ENCODE assay signal across 15 cellular contexts in the genomic region with DNA sequence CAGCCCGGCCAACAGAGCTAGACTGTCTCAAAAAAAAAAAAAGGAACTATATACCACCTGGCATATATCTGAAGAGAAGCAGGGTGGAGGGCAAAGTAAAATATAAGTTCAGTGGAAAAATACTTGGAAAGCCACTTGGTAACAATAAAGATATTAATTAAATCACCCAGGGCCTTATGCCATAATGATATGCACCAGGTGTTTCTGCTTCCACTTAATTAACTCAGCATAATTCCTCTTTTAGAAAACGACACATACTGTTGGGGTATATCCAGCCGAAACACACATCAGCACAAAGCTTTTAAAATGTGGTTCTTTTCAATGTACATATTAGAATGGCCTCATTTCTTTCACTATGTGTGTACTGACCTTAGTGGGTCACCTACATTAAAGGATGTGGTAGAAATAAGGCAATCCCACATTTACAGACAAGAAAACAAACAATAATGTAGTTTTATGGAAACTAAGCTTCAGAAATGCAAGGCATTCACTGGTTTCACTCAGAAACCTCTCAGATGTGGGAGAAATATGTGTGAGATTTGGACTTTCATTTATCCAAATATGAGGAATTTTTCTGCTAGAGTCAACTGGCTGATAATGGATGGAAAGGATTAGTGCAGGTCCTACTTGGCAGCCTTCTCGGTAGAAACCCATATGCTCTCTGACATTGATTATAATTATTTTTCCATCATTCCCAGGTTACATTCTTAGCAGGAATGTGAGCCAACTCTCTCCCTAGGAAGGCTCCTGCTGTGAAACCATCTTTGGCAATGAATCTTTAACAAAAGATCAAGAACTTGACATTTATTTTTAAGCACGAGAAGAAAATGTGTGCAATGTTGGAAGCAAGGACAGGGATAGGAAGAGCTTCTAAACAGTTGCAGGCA.
DNase-seq lines count a peak whose midpoint lies in the region; ATAC-seq and TF ChIP-seq lines count a peak whose summit lies in the region.
"Had no signal": no experiment of that assay in that cellular context is flagged by ENCODE, and none has a peak within 500 bp of the region (broad histone marks: within the 10 kb centered on the region; RNA-seq: fewer than 3 reads in every experiment).

No MANE protein-coding gene starts in this region.

- peak overlapping the region; percentile 62 for H3K27ac ChIP-seq in angular gyrus (ENCODE audit: low read depth, low read length)

- peaks cover 5% of the 10 kb centered on the region for H3K4me1 Mint-ChIP-seq in glutamatergic neuron (ENCODE audit: low read depth, unreplicated experiment)
- H3K4me1 Mint-ChIP-seq in MCF 10A (ENCODE audit: insufficient read depth, unreplicated experiment): no peaks in the 10 kb centered on the region
- H3K4me1 Mint-ChIP-seq in naive thymus-derived CD8-positive, alpha-beta T cell: no peaks in the 10 kb centered on the region
- H3K4me1 Mint-ChIP-seq: activated CD4-positive, alpha-beta memory T cell treated with anti-CD3 and anti-CD28 coated beads, Interleukin-2, amount 10 ng/mL, durations not matched to agents 7 days and 5 days; stimulated activated naive CD8-positive, alpha-beta T cell treated with anti-CD3 and anti-CD28 coated beads, Interleukin-15, amount 100 ng/mL, for 72 hours had no signal

- ATAC-seq in naive thymus-derived CD8-positive, alpha-beta T cell: no peak
- ATAC-seq: HCT116; stimulated activated naive CD8-positive, alpha-beta T cell treated with anti-CD3 and anti-CD28 coated beads, Interleukin-15, amount 100 ng/mL, for 72 hours had no signal

- H3K27me3 Mint-ChIP-seq in glutamatergic neuron (ENCODE audit: unreplicated experiment) (no peaks in the 10 kb centered on the region), MCF 10A (ENCODE audit: insufficient read depth, unreplicated experiment) (no peaks in the 10 kb centered on the region)
- peaks cover 0 to 7% (median 2%) of the 10 kb centered on the region in 5 donors for H3K27me3 Mint-ChIP-seq in naive thymus-derived CD8-positive, alpha-beta T cell
- H3K27me3 Mint-ChIP-seq: progenitor cell of endocrine pancreas; stimulated activated naive CD8-positive, alpha-beta T cell treated with anti-CD3 and anti-CD28 coated beads, Interleukin-15, amount 100 ng/mL, for 72 hours had no signal

- H3K4me3 Mint-ChIP-seq in glutamatergic neuron (ENCODE audit: unreplicated experiment) (no peak overlapping the region), MCF 10A (ENCODE audit: unreplicated experiment) (no peak overlapping the region)
- no peak overlapping the region for H3K4me3 Mint-ChIP-seq in naive thymus-derived CD8-positive, alpha-beta T cell
- H3K4me3 Mint-ChIP-seq: activated CD4-positive, alpha-beta memory T cell treated with anti-CD3 and anti-CD28 coated beads, Interleukin-2, amount 10 ng/mL, durations not matched to agents 7 days and 5 days; activated T-helper 1 cell treated with anti-CD3 and anti-CD28 coated beads, Interleukin-12 subunit alpha, Interleukin-12 subunit beta, Interleukin-2, Interleukin-4 antibody, amounts not matched to agents 30 ng/mL and 10 ng/mL and 1 ng/mL, durations not matched to agents 14 hours and 24 hours and 36 hours; stimulated activated naive CD8-positive, alpha-beta T cell treated with anti-CD3 and anti-CD28 coated beads, Interleukin-15, amount 100 ng/mL, for 72 hours had no signal

- peak overlapping the region; percentile 65 for H3K27ac Mint-ChIP-seq in glutamatergic neuron (ENCODE audit: unreplicated experiment)
- H3K27ac Mint-ChIP-seq in MCF 10A (ENCODE audit: low read depth, unreplicated experiment): no peak overlapping the region
- H3K27ac Mint-ChIP-seq in naive thymus-derived CD8-positive, alpha-beta T cell: no peak overlapping the region
- H3K27ac Mint-ChIP-seq: activated CD4-positive, alpha-beta memory T cell treated with anti-CD3 and anti-CD28 coated beads, Interleukin-2, amount 10 ng/mL, durations not matched to agents 7 days and 5 days; activated T-helper 1 cell treated with anti-CD3 and anti-CD28 coated beads, Interleukin-12 subunit alpha, Interleukin-12 subunit beta, Interleukin-2, Interleukin-4 antibody, amounts not matched to agents 30 ng/mL and 10 ng/mL and 1 ng/mL, durations not matched to agents 14 hours and 24 hours and 36 hours; progenitor cell of endocrine pancreas; stimulated activated naive CD8-positive, alpha-beta T cell treated with anti-CD3 and anti-CD28 coated beads, Interleukin-15, amount 100 ng/mL, for 72 hours had no signal

- CTCF ChIA-PET in MCF 10A (lab: Yijun Ruan, JAX): interaction anchor here (0.6 kb wide), 1 partner anchor 12 kb away, joined by 3 read pairs; no protein-coding TSS in a partner anchor

- intact Hi-C loops in MCF 10A (cut with micrococcal nuclease): no loop called here

- peaks cover 4% of the 10 kb centered on the region for H3K36me3 Mint-ChIP-seq in glutamatergic neuron (ENCODE audit: unreplicated experiment)
- H3K36me3 Mint-ChIP-seq in MCF 10A (ENCODE audit: insufficient read depth, unreplicated experiment): no peaks in the 10 kb centered on the region
- H3K36me3 Mint-ChIP-seq in naive thymus-derived CD8-positive, alpha-beta T cell: no peaks in the 10 kb centered on the region

- DNase-seq in A172 (ENCODE audit: low spot score) (peak; percentile 31), NCI-H1694 treated with DMSO at 0.1 percent for 48 hours (lab: John Stamatoyannopoulos, UW) (peak; percentile 92), glutamatergic neuron (no peak), MCF 10A (ENCODE audit: unreplicated experiment) (no peak), Ammon's horn (ENCODE audit: low spot score) (no peak)
- no peak for DNase-seq in naive thymus-derived CD8-positive, alpha-beta T cell
- DNase-seq in activated CD4-positive, CD25-positive, alpha-beta regulatory T cell (lab: John Stamatoyannopoulos, UW): no peak
- DNase-seq: activated CD4-positive, alpha-beta memory T cell treated with anti-CD3 and anti-CD28 coated beads, Interleukin-2, amount 10 ng/mL, durations not matched to agents 7 days and 5 days; amniotic stem cell; hypothalamus; stimulated activated naive CD8-positive, alpha-beta T cell treated with anti-CD3 and anti-CD28 coated beads, Interleukin-15, amount 100 ng/mL, for 72 hours had no signal

- POLR2A ChIA-PET in MCF 10A (lab: Yijun Ruan, JAX): interaction anchor here (0.6 kb wide), 1 partner anchor 53 kb away, joined by 6 read pairs; no protein-coding TSS in a partner anchor
- POLR2A ChIA-PET in naive thymus-derived CD8-positive, alpha-beta T cell (lab: Charles Lee): interaction anchor here (0.6 kb wide), 1 partner anchor 321 kb away, joined by 4 read pairs; no protein-coding TSS in a partner anchor

- TF ChIP-seq CTCF in glutamatergic neuron (IDR thresholded peaks at IDR 0.05; ENCODE audit: partially characterized antibody, unreplicated experiment) (no peak), MCF 10A (IDR thresholded peaks at IDR 0.05; ENCODE audit: unreplicated experiment) (no peak)

- H3K9me3 Mint-ChIP-seq in glutamatergic neuron (ENCODE audit: unreplicated experiment) (peaks cover 4% of the 10 kb centered on the region), MCF 10A (ENCODE audit: unreplicated experiment) (no peaks in the 10 kb centered on the region)
- H3K9me3 Mint-ChIP-seq in naive thymus-derived CD8-positive, alpha-beta T cell: no peaks in the 10 kb centered on the region
- H3K9me3 Mint-ChIP-seq: activated CD4-positive, alpha-beta memory T cell treated with anti-CD3 and anti-CD28 coated beads, Interleukin-2, amount 10 ng/mL, durations not matched to agents 7 days and 5 days; activated T-helper 1 cell treated with anti-CD3 and anti-CD28 coated beads, Interleukin-12 subunit alpha, Interleukin-12 subunit beta, Interleukin-2, Interleukin-4 antibody, amounts not matched to agents 30 ng/mL and 10 ng/mL and 1 ng/mL, durations not matched to agents 14 hours and 24 hours and 36 hours; stimulated activated naive CD8-positive, alpha-beta T cell treated with anti-CD3 and anti-CD28 coated beads, Interleukin-15, amount 100 ng/mL, for 72 hours had no signal

- no TSS peak for BruUV-seq in MCF 10A (replicated peaks; lab: Mats Ljungman, UMichigan)

Comparison
In these comparisons a context has a peak if more than half of its experiments do, and no peak if none do; other contexts are left out.
1. DNase-seq: peak in A172 (single experiment) and NCI-H1694 treated with DMSO at 0.1 percent for 48 hours (single experiment); none in glutamatergic neuron (single experiment), MCF 10A (single experiment), Ammon's horn (single experiment), naive thymus-derived CD8-positive, alpha-beta T cell (0 of 10) and activated CD4-positive, CD25-positive, alpha-beta regulatory T cell (0 of 4).